In the genomic region with DNA sequence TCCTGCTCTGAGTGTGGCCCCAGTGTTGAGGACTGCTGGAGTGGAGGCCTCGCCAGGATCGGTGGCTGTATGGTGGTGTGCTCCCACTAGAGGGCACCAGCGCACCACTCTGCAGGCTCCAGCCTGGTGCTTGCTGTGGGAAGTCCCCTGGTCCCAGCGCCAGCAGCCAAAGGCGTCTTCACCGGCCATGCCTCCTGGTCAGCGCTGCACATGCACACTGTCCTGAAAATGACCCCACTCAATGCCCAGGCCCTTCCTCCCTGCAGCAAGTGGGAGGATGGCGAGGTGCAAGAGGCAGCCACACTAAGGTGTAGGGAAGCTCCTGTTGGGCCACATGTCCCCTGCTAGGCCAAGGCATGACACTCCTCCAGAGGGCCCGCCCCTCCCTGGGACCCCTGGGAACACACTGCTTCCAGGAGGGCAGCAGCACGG, we compare ENCODE assay signal across 8 cellular contexts.
DNase-seq lines count a peak whose midpoint lies in the region; ATAC-seq and TF ChIP-seq lines count a peak whose summit lies in the region.

No MANE protein-coding gene starts in this region.

- H3K4me1 ChIP-seq in SK-N-SH (ENCODE audit: control insufficient read depth in 1 of 2, insufficient read depth in 2 of 2, low read depth in 1 of 2, low read length in 1 of 2) (peaks cover 7 to 19% of the 10 kb centered on the region in 2 experiments; a peak in 2 of 4 replicates), upper lobe of left lung (peaks cover 32 to 46% (median 42%) of the 10 kb centered on the region in 4 donors)

- H3K36me3 ChIP-seq in SK-N-SH (replicated peaks in 1 of 2; ENCODE audit: control insufficient read depth in 1 of 2, insufficient read depth in 2 of 2, low read length in 1 of 2) (peaks cover 18 to 33% of the 10 kb centered on the region in 2 experiments), upper lobe of left lung (peaks cover 0 to 13% (median 12%) of the 10 kb centered on the region in 4 donors)

- H3K9ac ChIP-seq in SK-N-SH: no peak overlapping the region

- H3K9me3 ChIP-seq in SK-N-SH (no peaks in the 10 kb centered on the region), upper lobe of left lung (peaks cover 0 to 10% (median 4%) of the 10 kb centered on the region in 4 donors)

- peaks cover 37% of the 10 kb centered on the region; the same call in 1 of the 2 replicates for H3K79me2 ChIP-seq in SK-N-SH (ENCODE audit: insufficient read depth)

- H3K27ac ChIP-seq in SK-N-SH (ENCODE audit: low read depth in 2 of 2, low read length in 1 of 2) (peak overlapping the region in 1 of 2 experiments; percentile 39; a peak in 1 of 4 replicates), upper lobe of left lung (no peak overlapping the region)

- TF ChIP-seq RAD21 in SK-N-SH (IDR thresholded peaks at IDR 0.05; ENCODE audit: low read length): peak; percentile 96

- POLR2A ChIA-PET in SK-N-SH (lab: Yijun Ruan, JAX): no interaction called here

- H3K9me2 ChIP-seq in SK-N-SH: no peaks in the 10 kb centered on the region

- H3K4me3 ChIP-seq in SK-N-SH (ENCODE audit: low read depth in 2 of 2, low read length in 1 of 2) (no peak overlapping the region; a peak in 1 of 4 replicates), upper lobe of left lung (no peak overlapping the region)

- CTCF ChIA-PET in SK-N-SH (lab: Yijun Ruan, JAX): interaction anchor here (0.7 to 2.8 kb wide), 16 partner anchors 13 to 572 kb away, joined by 3 to 29 read pairs (median 4); no protein-coding TSS in a partner anchor

- H3K4me2 ChIP-seq in SK-N-SH: peak overlapping the region; percentile 46; the same call in 1 of the 2 replicates

- 39% methylated on average over 6 of the region's 10 CpGs for WGBS in SK-N-SH (ENCODE audit: low lambda C conversion rate)
- 10 to 20% methylated on average over 4 to 6 of the region's 10 CpGs for WGBS in upper lobe of left lung, 2 donors

- no peak overlapping the region for H2AFZ ChIP-seq in SK-N-SH (ENCODE audit: low read depth)

- TF ChIP-seq EP300 in SK-N-SH (IDR thresholded peaks at IDR 0.05; ENCODE audit: borderline replicate concordance in 1 of 2, low read depth in 1 of 2, low read length in 1 of 2) (no peak), upper lobe of left lung (IDR thresholded peaks at IDR 0.05) (no peak)

- TF ChIP-seq CTCF in LNCAP (IDR thresholded peaks at IDR 0.05) (peak; percentile 84), SK-N-SH (IDR thresholded peaks at IDR 0.05) (peak; percentile 87), upper lobe of left lung (IDR thresholded peaks at IDR 0.05) (peak; percentile 92 to 98 (median 96))

- no peak for TF ChIP-seq POLR2A in upper lobe of left lung (IDR thresholded peaks at IDR 0.05)

- no peaks in the 10 kb centered on the region; the same call in 1 of the 2 replicates for H4K20me1 ChIP-seq in SK-N-SH (ENCODE audit: insufficient read depth)

- peak; percentile 82 for ATAC-seq in GM21786 (IDR thresholded peaks at IDR 0.05; ENCODE audit: unreplicated experiment)
- peak; percentile 95 for ATAC-seq in upper lobe of left lung (ENCODE audit: low FRiP score in 2 of 2)

- intact Hi-C loops in head of caudate nucleus (cut with DNase I) (loop anchor here (5.0 to 10.0 kb wide), 3 partner anchors 179 to 562 kb away; no protein-coding TSS in a partner anchor), posterior cingulate gyrus (cut with DNase I) (loop anchor here (5.0 to 10.0 kb wide), 6 partner anchors 92 to 562 kb away; no protein-coding TSS in a partner anchor)

- H3F3A ChIP-seq in SK-N-SH (replicated peaks; ENCODE audit: insufficient read depth): no peaks in the 10 kb centered on the region

- DNase-seq in EL (peak; percentile 85), SK-N-SH (peak; percentile 90), head of caudate nucleus (peak; percentile 75 to 96 (median 90)), posterior cingulate gyrus (peak; percentile 74 to 98 (median 92)), upper lobe of left lung (peak; percentile 88 to 93)
- peak; percentile 83 for DNase-seq in activated naive CD4-positive, alpha-beta T cell treated with Interleukin-2 at 50 U/mL for 16 hours

- H3K27me3 ChIP-seq in SK-N-SH (ENCODE audit: insufficient read depth) (no peaks in the 10 kb centered on the region), upper lobe of left lung (no peaks in the 10 kb centered on the region)

TF ChIP-seq in SK-N-SH, 30 proteins besides CTCF, POLR2A, EP300 and RAD21:
- no peak for TF ChIP-seq TAF1 (IDR thresholded peaks at IDR 0.05; ENCODE audit: borderline replicate concordance, low read depth, low read length)
- peak; percentile 93 for TF ChIP-seq SMC3 (IDR thresholded peaks at IDR 0.05; ENCODE audit: low read depth, low read length)
- TF ChIP-seq, protein P1, sequence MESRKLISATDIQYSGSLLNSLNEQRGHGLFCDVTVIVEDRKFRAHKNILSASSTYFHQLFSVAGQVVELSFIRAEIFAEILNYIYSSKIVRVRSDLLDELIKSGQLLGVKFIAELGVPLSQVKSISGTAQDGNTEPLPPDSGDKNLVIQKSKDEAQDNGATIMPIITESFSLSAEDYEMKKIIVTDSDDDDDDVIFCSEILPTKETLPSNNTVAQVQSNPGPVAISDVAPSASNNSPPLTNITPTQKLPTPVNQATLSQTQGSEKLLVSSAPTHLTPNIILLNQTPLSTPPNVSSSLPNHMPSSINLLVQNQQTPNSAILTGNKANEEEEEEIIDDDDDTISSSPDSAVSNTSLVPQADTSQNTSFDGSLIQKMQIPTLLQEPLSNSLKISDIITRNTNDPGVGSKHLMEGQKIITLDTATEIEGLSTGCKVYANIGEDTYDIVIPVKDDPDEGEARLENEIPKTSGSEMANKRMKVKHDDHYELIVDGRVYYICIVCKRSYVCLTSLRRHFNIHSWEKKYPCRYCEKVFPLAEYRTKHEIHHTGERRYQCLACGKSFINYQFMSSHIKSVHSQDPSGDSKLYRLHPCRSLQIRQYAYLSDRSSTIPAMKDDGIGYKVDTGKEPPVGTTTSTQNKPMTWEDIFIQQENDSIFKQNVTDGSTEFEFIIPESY (IDR thresholded peaks at IDR 0.05; ENCODE audit: borderline replicate concordance, low read depth): no peak
- 0 out of 2 replicates have a peak, but pooled peaks have one; percentile 15 for TF ChIP-seq NRF1 (IDR thresholded peaks at IDR 0.05; ENCODE audit: low read depth, low read length)
- peak; percentile 49 for TF ChIP-seq CHD2 (IDR thresholded peaks at IDR 0.05; ENCODE audit: low read length, partially characterized antibody)
- TF ChIP-seq RCOR1 (IDR thresholded peaks at IDR 0.05; ENCODE audit: low read length): 0 out of 2 replicates have a peak, but pooled peaks have one; percentile 39
- TF ChIP-seq MXI1 (IDR thresholded peaks at IDR 0.05; ENCODE audit: low read depth, low read length): peak; percentile 70; the same call in 1 of the 2 replicates
- TF ChIP-seq, protein P2, sequence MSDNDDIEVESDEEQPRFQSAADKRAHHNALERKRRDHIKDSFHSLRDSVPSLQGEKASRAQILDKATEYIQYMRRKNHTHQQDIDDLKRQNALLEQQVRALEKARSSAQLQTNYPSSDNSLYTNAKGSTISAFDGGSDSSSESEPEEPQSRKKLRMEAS (IDR thresholded peaks at IDR 0.05; ENCODE audit: low read depth): peak; percentile 47; the same call in 1 of the 2 replicates
